In genomic region chr1:36382669-36383068, GRCh38 we compare ENCODE assay signal across 1 cellular context.
TF ChIP-seq lines count a peak whose summit lies in the region.

No MANE protein-coding gene starts in this region.

TF ChIP-seq in HepG2, 621 proteins besides CTCF, POLR2A, EP300 and RAD21:
- TF ChIP-seq ZNF460 (CRISPR knock-in tag; IDR thresholded peaks at IDR 0.05; ENCODE audit: borderline replicate concordance) (no peak), ZNF629 (CRISPR knock-in tag; conservative IDR thresholded peaks at IDR 0.05) (peak; percentile 82)
- TF ChIP-seq, protein P1, sequence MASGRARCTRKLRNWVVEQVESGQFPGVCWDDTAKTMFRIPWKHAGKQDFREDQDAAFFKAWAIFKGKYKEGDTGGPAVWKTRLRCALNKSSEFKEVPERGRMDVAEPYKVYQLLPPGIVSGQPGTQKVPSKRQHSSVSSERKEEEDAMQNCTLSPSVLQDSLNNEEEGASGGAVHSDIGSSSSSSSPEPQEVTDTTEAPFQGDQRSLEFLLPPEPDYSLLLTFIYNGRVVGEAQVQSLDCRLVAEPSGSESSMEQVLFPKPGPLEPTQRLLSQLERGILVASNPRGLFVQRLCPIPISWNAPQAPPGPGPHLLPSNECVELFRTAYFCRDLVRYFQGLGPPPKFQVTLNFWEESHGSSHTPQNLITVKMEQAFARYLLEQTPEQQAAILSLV (CRISPR knock-in tag; IDR thresholded peaks at IDR 0.05; ENCODE audit: borderline replicate concordance) = no peak
